18 cellular contexts compared by ENCODE assay signal in genomic region chr2:120564213-120565094, GRCh38.
DNase-seq lines count a peak whose midpoint lies in the region; ATAC-seq, FAIRE-seq and TF ChIP-seq lines count a peak whose summit lies in the region.
"Had no signal": no experiment of that assay in that cellular context is flagged by ENCODE, and none has a peak within 500 bp of the region (broad histone marks: within the 10 kb centered on the region; RNA-seq: fewer than 3 reads in every experiment).

No MANE protein-coding gene starts in this region.

- H3K36me3 ChIP-seq in mammary epithelial cell (ENCODE audit: insufficient read depth, low read length): no peaks in the 10 kb centered on the region
- H3K36me3 ChIP-seq: esophagus muscularis mucosa, ovary, SJCRH30, tibial artery had no signal

- no peak for TF ChIP-seq CTCF in MCF 10A (IDR thresholded peaks at IDR 0.05; ENCODE audit: unreplicated experiment)
- TF ChIP-seq CTCF in mammary epithelial cell (conservative IDR thresholded peaks at IDR 0.05 in 1 of 2, IDR thresholded peaks at IDR 0.05 in 1 of 2; ENCODE audit: extremely low read depth in 1 of 2, insufficient read depth in 1 of 2, low read depth in 1 of 2, low read length in 2 of 2): no peak

- H3K36me3 Mint-ChIP-seq in MCF 10A (ENCODE audit: insufficient read depth, unreplicated experiment): peaks cover 4% of the 10 kb centered on the region
- H3K36me3 Mint-ChIP-seq: activated CD8-positive, alpha-beta memory T cell treated with anti-CD3 and anti-CD28 coated beads, Interleukin-2, amount 10 ng/mL, durations not matched to agents 7 days and 5 days; activated naive CD8-positive, alpha-beta T cell had no signal

- H3K4me3 ChIP-seq in mammary epithelial cell (replicated peaks in 1 of 3; ENCODE audit: insufficient read depth in 1 of 3, low read depth in 2 of 3, low read length in 3 of 3): no peak overlapping the region
- H3K4me3 ChIP-seq: esophagus muscularis mucosa, ovary, SJCRH30, tibial artery had no signal

- FAIRE-seq in urothelium cell line (lab: Jason Lieb, UNC): peak; percentile 20

- no peaks in the 10 kb centered on the region for H3K27me3 Mint-ChIP-seq in MCF 10A (ENCODE audit: insufficient read depth, unreplicated experiment)
- H3K27me3 Mint-ChIP-seq: activated naive CD8-positive, alpha-beta T cell had no signal

- POLR2A ChIA-PET in MCF 10A (lab: Yijun Ruan, JAX): interaction anchor here (1.2 kb wide), 2 partner anchors 26 to 91 kb away, joined by 3 to 4 read pairs; no protein-coding TSS in a partner anchor

- no peak overlapping the region for H3K4me2 ChIP-seq in mammary epithelial cell (ENCODE audit: insufficient read depth, low read depth, low read length)

- no peaks in the 10 kb centered on the region for H3K79me2 ChIP-seq in mammary epithelial cell (ENCODE audit: insufficient read depth, low read length)

- no peak overlapping the region for H3K27ac Mint-ChIP-seq in MCF 10A (ENCODE audit: low read depth, unreplicated experiment)
- H3K27ac Mint-ChIP-seq: activated CD8-positive, alpha-beta memory T cell treated with anti-CD3 and anti-CD28 coated beads, Interleukin-2, amount 10 ng/mL, durations not matched to agents 7 days and 5 days; activated naive CD8-positive, alpha-beta T cell had no signal

- no peak overlapping the region for H3K4me3 Mint-ChIP-seq in MCF 10A (ENCODE audit: unreplicated experiment)
- H3K4me3 Mint-ChIP-seq: activated CD8-positive, alpha-beta memory T cell treated with anti-CD3 and anti-CD28 coated beads, Interleukin-2, amount 10 ng/mL, durations not matched to agents 7 days and 5 days; activated naive CD8-positive, alpha-beta T cell; central memory CD8-positive, alpha-beta T cell had no signal

- 64% methylated on average over 16 of the region's 23 CpGs for WGBS in mammary epithelial cell (ENCODE audit: low coverage, missing lambda C conversion rate)

- peaks cover 13% of the 10 kb centered on the region for H3K4me1 Mint-ChIP-seq in MCF 10A (ENCODE audit: insufficient read depth, unreplicated experiment)
- H3K4me1 Mint-ChIP-seq: activated CD8-positive, alpha-beta memory T cell treated with anti-CD3 and anti-CD28 coated beads, Interleukin-2, amount 10 ng/mL, durations not matched to agents 7 days and 5 days; central memory CD8-positive, alpha-beta T cell had no signal

- in situ Hi-C loops in mammary epithelial cell (cut with MboI; ENCODE audit: low sequenced_read_pairs in 2 of 2): no loop called here

- peak; percentile 37 for DNase-seq in MCF 10A (ENCODE audit: unreplicated experiment)
- no peak for DNase-seq in mammary epithelial cell
- DNase-seq in NCI-H526 (lab: John Stamatoyannopoulos, UW): peak; percentile 40 to 47
- no peak for DNase-seq in urothelium cell line (ENCODE audit: low spot score)
- DNase-seq: activated CD8-positive, alpha-beta memory T cell treated with anti-CD3 and anti-CD28 coated beads, Interleukin-2, amount 10 ng/mL, durations not matched to agents 7 days and 5 days; KG1; NCI-H446 treated with DMSO at 0.1 percent for 48 hours; ovary; tibial artery had no signal

- dilution Hi-C loops in mammary epithelial cell (cut with HindIII; ENCODE audit: low sequenced_read_pairs): no loop called here

- BruUV-seq in MCF 10A (replicated peaks; lab: Mats Ljungman, UMichigan): no TSS peak
- no TSS peak for BruUV-seq in mammary epithelial cell (replicated peaks; lab: Mats Ljungman, UMichigan)

- H2AFZ ChIP-seq in mammary epithelial cell (ENCODE audit: low read depth, low read length): no peak overlapping the region

- intact Hi-C loops in MCF 10A (cut with micrococcal nuclease) (no loop called here), mammary epithelial cell (cut with micrococcal nuclease) (no loop called here)

- H4K20me1 ChIP-seq in mammary epithelial cell (ENCODE audit: insufficient read depth, low read length): no peaks in the 10 kb centered on the region

- no peak overlapping the region for H3K27ac ChIP-seq in mammary epithelial cell (ENCODE audit: insufficient read depth, low read depth, low read length)
- H3K27ac ChIP-seq: esophagus muscularis mucosa, ovary, SJCRH30, VCaP had no signal

- H3K9me3 ChIP-seq in mammary epithelial cell (replicated peaks; ENCODE audit: insufficient read depth, low read length): no peaks in the 10 kb centered on the region
- H3K9me3 ChIP-seq: esophagus muscularis mucosa, ovary, SJCRH30, tibial artery had no signal

- CTCF ChIA-PET in MCF 10A (lab: Yijun Ruan, JAX) (no interaction called here), mammary epithelial cell (lab: Charles Lee; ENCODE audit: low non-redundant PET) (no interaction called here)

- no peak overlapping the region for H3K9ac ChIP-seq in mammary epithelial cell (ENCODE audit: insufficient read depth, low read length)

- H3K9me3 Mint-ChIP-seq in MCF 10A (ENCODE audit: unreplicated experiment): no peaks in the 10 kb centered on the region
- H3K9me3 Mint-ChIP-seq: central memory CD8-positive, alpha-beta T cell had no signal

- no peaks in the 10 kb centered on the region for H3K27me3 ChIP-seq in mammary epithelial cell (ENCODE audit: insufficient read depth, low read length)
- H3K27me3 ChIP-seq: esophagus muscularis mucosa, ovary, tibial artery had no signal

- H3K4me1 ChIP-seq in mammary epithelial cell (ENCODE audit: insufficient read depth, low read length): no peaks in the 10 kb centered on the region

- ATAC-seq in esophagus mucosa: peak; percentile 29
- ATAC-seq in GM21423 (IDR thresholded peaks at IDR 0.05; ENCODE audit: unreplicated experiment): no peak
- no peak for ATAC-seq in HG02763 (IDR thresholded peaks at IDR 0.05; ENCODE audit: unreplicated experiment)
- ATAC-seq in GM21367 (IDR thresholded peaks at IDR 0.05; ENCODE audit: unreplicated experiment): no peak
- ATAC-seq: activated CD8-positive, alpha-beta memory T cell treated with anti-CD3 and anti-CD28 coated beads, Interleukin-2, amount 10 ng/mL, durations not matched to agents 7 days and 5 days had no signal

Comparison
In these comparisons a context has a peak if more than half of its experiments do, and no peak if none do; other contexts are left out.
1. DNase-seq: peak in MCF 10A (single experiment) and NCI-H526 (2 of 2); none in mammary epithelial cell (single experiment) and urothelium cell line (single experiment).